ENCODE assay signal across 7 cellular contexts in genomic region chr1:109977225-109977624, GRCh38.
"Had no signal": no experiment of that assay in that cellular context is flagged by ENCODE, and none has a peak within 500 bp of the region (broad histone marks: within the 10 kb centered on the region; RNA-seq: fewer than 3 reads in every experiment).

No MANE protein-coding gene starts in this region.

- DNase-seq: activated naive CD4-positive, alpha-beta T cell treated with anti-CD3 and anti-CD28 coated beads, Interleukin-2, amount 50 U/mL, for 16 hours; effector memory CD4-positive, alpha-beta T cell; glutamatergic neuron; mesendoderm; small intestine had no signal

- ATAC-seq: activated CD4-positive, CD25-positive, alpha-beta regulatory T cell treated with anti-CD3 and anti-CD28 coated beads, Interleukin-2, amount 50 U/mL, for 24 hours; stimulated activated effector memory CD8-positive, alpha-beta T cell treated with anti-CD3 and anti-CD28 coated beads, Interleukin-12 subunit alpha, Interleukin-12 subunit beta, amount 100 ng/mL, for 72 hours had no signal
